27 cellular contexts compared by ENCODE assay signal in the genomic region with DNA sequence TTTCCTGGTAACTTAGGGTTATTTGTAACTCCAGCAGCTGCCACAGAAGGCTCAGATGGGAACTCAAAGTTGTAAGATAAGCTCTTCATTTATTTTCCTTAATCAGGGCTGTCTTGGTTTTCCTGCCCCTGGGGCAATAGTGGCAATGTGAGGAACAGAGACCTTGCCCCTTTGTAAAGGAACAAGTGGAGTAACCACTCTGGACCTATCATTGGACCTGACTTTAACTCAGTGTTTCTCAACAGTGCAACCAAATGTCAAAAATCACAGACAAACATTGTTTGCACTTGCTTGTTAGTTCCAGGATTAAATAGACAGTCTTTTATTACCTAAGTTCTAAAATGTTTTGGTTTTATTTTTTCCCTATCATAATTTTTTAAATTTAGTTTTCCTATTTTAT.
"Had no signal": no experiment of that assay in that cellular context is flagged by ENCODE, and none has a peak within 500 bp of the region (broad histone marks: within the 10 kb centered on the region; RNA-seq: fewer than 3 reads in every experiment).

No MANE protein-coding gene starts in this region.

- H3K36me3 ChIP-seq: stomach, suprapubic skin, thoracic aorta, thyroid gland, tibial artery, tibial nerve, transverse colon, upper lobe of left lung, upper lobe of right lung, uterus, vagina had no signal

- FAIRE-seq: urothelium cell line had no signal

- H3K27me3 ChIP-seq: stomach, suprapubic skin, testis, thyroid gland, tibial artery, tibial nerve, transverse colon, upper lobe of left lung, upper lobe of right lung, uterus, vagina had no signal

- H3K27ac ChIP-seq: stomach, suprapubic skin, testis, thoracic aorta, thyroid gland, tibial artery, tibial nerve, transverse colon, upper lobe of left lung, upper lobe of right lung, uterus, vagina had no signal

- H3K9me3 ChIP-seq: stomach, suprapubic skin, testis, thoracic aorta, thyroid gland, tibial artery, tibial nerve, transverse colon, upper lobe of left lung, upper lobe of right lung, uterus, vagina had no signal

- H3K4me1 ChIP-seq: suprapubic skin, testis, tibial nerve, upper lobe of left lung, upper lobe of right lung had no signal

- H3K4me3 ChIP-seq: stomach, suprapubic skin, testis, thoracic aorta, thyroid gland, tibial artery, tibial nerve, transverse colon, upper lobe of left lung, upper lobe of right lung, uterus, vagina had no signal

- ATAC-seq: stimulated activated effector memory CD8-positive, alpha-beta T cell treated with anti-CD3 and anti-CD28 coated beads, Interleukin-12 subunit alpha, Interleukin-12 subunit beta, amount 100 ng/mL, for 72 hours; stimulated activated memory B cell treated with anti-CD40 and anti-IgM and Interleukin-4, amounts not matched to agents 10 μg/mL and 1 μg/mL and 100 μg/mL, for 72 hours; stimulated activated naive B cell treated with anti-CD40 and anti-IgM and Interleukin-4, amounts not matched to agents 10 μg/mL and 1 μg/mL and 100 μg/mL, for 72 hours; stimulated activated naive CD8-positive, alpha-beta T cell treated with anti-CD3 and anti-CD28 coated beads, Interleukin-15, amount 100 ng/mL, for 72 hours; stimulated activated naive CD8-positive, alpha-beta T cell treated with anti-CD3 and anti-CD28 coated beads, Interleukin-15, Interleukin-2, amounts not matched to agents 100 U/mL and 50 U/mL, for 24 hours; upper lobe of right lung had no signal

- DNase-seq: stimulated activated CD4-positive, alpha-beta T cell treated with anti-CD3 and anti-CD28 coated beads, Interleukin-2, amount 100 ng/mL, for 48 hours; stimulated activated CD4-positive, alpha-beta T cell treated with anti-CD3 and anti-CD28 coated beads, Interleukin-4, amount 100 ng/mL, for 1 hour; stimulated activated CD4-positive, alpha-beta T cell treated with anti-CD3 and anti-CD28 coated beads, Interleukin-4, amount 100 ng/mL, for 24 hours; stimulated activated CD4-positive, alpha-beta T cell treated with anti-CD3 and anti-CD28 coated beads, Interleukin-4, amount 100 ng/mL, for 4 hours; stimulated activated CD8-positive, alpha-beta memory T cell treated with anti-CD3 and anti-CD28 coated beads, Interleukin-4, amount 100 ng/mL, for 48 hours; stimulated activated naive B cell treated with anti-CD40 and anti-IgM and Interleukin-4, amounts not matched to agents 10 μg/mL and 1 μg/mL and 100 μg/mL, for 72 hours; stimulated activated naive CD4-positive, alpha-beta T cell; stimulated activated naive CD4-positive, alpha-beta T cell treated with Interleukin-2 at 50 U/mL for 16 hours; stimulated activated naive CD8-positive, alpha-beta T cell treated with anti-CD3 and anti-CD28 coated beads, Interleukin-15, amount 100 ng/mL, for 72 hours; stimulated activated naive CD8-positive, alpha-beta T cell treated with anti-CD3 and anti-CD28 coated beads, Interleukin-15, Interleukin-2, amounts not matched to agents 100 U/mL and 50 U/mL, for 24 hours; stomach; substantia nigra; testis; thyroid gland; tibial artery; transverse colon; trophoblast cell; upper lobe of left lung; upper lobe of right lung; uterus had no signal
